Comparison of ENCODE assay signal across 19 cellular contexts in the genomic region with DNA sequence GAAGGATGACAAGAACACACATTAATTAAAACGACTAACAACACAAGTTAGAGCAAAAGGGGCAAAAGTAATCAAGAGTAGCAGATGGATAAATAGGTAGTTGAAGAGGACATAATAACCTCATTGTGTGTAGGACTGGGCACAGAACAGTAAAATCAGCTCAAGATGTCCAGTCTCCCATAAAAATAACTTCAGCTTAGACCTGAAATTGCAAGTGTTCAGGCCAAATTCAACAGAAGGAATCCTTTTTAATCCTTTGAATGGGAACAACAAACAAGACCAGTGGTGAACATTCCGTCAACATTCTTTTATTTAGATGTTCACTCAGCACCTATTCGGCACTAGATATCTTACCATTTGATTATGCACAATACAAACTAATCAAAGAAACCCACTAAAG.
"Had no signal": no experiment of that assay in that cellular context is flagged by ENCODE, and none has a peak within 500 bp of the region (broad histone marks: within the 10 kb centered on the region; RNA-seq: fewer than 3 reads in every experiment).

No MANE protein-coding gene starts in this region.

- H3K9me3 Mint-ChIP-seq: naive thymus-derived CD4-positive, alpha-beta T cell; nephron progenitor cell; stimulated activated memory B cell treated with anti-CD40 and anti-IgM and Interleukin-4, amounts not matched to agents 10 μg/mL and 1 μg/mL and 100 μg/mL, for 72 hours; stimulated activated naive CD8-positive, alpha-beta T cell treated with anti-CD3 and anti-CD28 coated beads, Interleukin-15, Interleukin-2, amounts not matched to agents 100 ng/mL and 50 ng/mL, for 24 hours had no signal

- H3K36me3 Mint-ChIP-seq: stimulated activated memory B cell treated with anti-CD40 and anti-IgM and Interleukin-4, amounts not matched to agents 10 μg/mL and 1 μg/mL and 100 μg/mL, for 72 hours had no signal

- ATAC-seq: heart left ventricle; left colon; naive thymus-derived CD4-positive, alpha-beta T cell; sciatic nerve; stimulated activated memory B cell treated with anti-CD40 and anti-IgM and Interleukin-4, amounts not matched to agents 10 μg/mL and 1 μg/mL and 100 μg/mL, for 72 hours had no signal

- H3K4me3 ChIP-seq: colonic mucosa, heart left ventricle, spleen, thoracic aorta, transverse colon had no signal

- H3K4me3 Mint-ChIP-seq: naive thymus-derived CD4-positive, alpha-beta T cell; nephron progenitor cell; stimulated activated memory B cell treated with anti-CD40 and anti-IgM and Interleukin-4, amounts not matched to agents 10 μg/mL and 1 μg/mL and 100 μg/mL, for 72 hours; stimulated activated naive CD8-positive, alpha-beta T cell treated with anti-CD3 and anti-CD28 coated beads, Interleukin-15, Interleukin-2, amounts not matched to agents 100 ng/mL and 50 ng/mL, for 24 hours had no signal

- DNase-seq: colonic mucosa; dermis blood vessel endothelial cell; effector CD4-positive, alpha-beta T cell; foreskin melanocyte; heart left ventricle; hippocampal formation; left colon; naive thymus-derived CD4-positive, alpha-beta T cell; nephron progenitor cell; spleen; stimulated activated CD4-positive, alpha-beta T cell treated with anti-CD3 and anti-CD28 coated beads, Interleukin-15, amount 100 ng/mL, for 24 hours; stimulated activated CD4-positive, alpha-beta T cell treated with anti-CD3 and anti-CD28 coated beads, Interleukin-1b, Interleukin-23, amount 100 ng/mL, for 48 hours; stimulated activated CD4-positive, alpha-beta T cell treated with anti-CD3 and anti-CD28 coated beads, Interleukin-4, amount 100 ng/mL, for 24 hours; transverse colon had no signal

- H3K9me3 ChIP-seq: colonic mucosa, heart left ventricle, spleen, thoracic aorta, transverse colon had no signal

- H3K27ac Mint-ChIP-seq: nephron progenitor cell; stimulated activated memory B cell treated with anti-CD40 and anti-IgM and Interleukin-4, amounts not matched to agents 10 μg/mL and 1 μg/mL and 100 μg/mL, for 72 hours; stimulated activated naive CD8-positive, alpha-beta T cell treated with anti-CD3 and anti-CD28 coated beads, Interleukin-15, Interleukin-2, amounts not matched to agents 100 ng/mL and 50 ng/mL, for 24 hours had no signal

- H3K27ac ChIP-seq: colonic mucosa, heart left ventricle, parathyroid adenoma, spleen, transverse colon had no signal

- H3K36me3 ChIP-seq: colonic mucosa, heart left ventricle, spleen, thoracic aorta, transverse colon had no signal

- H3K4me1 ChIP-seq: colonic mucosa, parathyroid adenoma had no signal

- H3K27me3 ChIP-seq: colonic mucosa, heart left ventricle, spleen, transverse colon had no signal

- H3K27me3 Mint-ChIP-seq: naive thymus-derived CD4-positive, alpha-beta T cell; stimulated activated memory B cell treated with anti-CD40 and anti-IgM and Interleukin-4, amounts not matched to agents 10 μg/mL and 1 μg/mL and 100 μg/mL, for 72 hours; stimulated activated naive CD8-positive, alpha-beta T cell treated with anti-CD3 and anti-CD28 coated beads, Interleukin-15, Interleukin-2, amounts not matched to agents 100 ng/mL and 50 ng/mL, for 24 hours had no signal
